Comparison of ENCODE assay signal across 6 cellular contexts in genomic region chr10:100885611-100886010, GRCh38. TPM values are rescaled to one million over a fixed set of nuclear protein-coding genes. Genes with fewer than 3 reads are reported as not detected.
DNase-seq lines count a peak whose midpoint lies in the region; TF ChIP-seq lines count a peak whose summit lies in the region.
"Not testable (repeated sequence)": the region's sequence is repeated elsewhere in the genome, so short reads cannot be mapped to it uniquely, and the experiment has no call there.

No MANE protein-coding gene starts in this region.

- TF ChIP-seq EP300 in suprapubic skin (IDR thresholded peaks at IDR 0.05) = not testable (repeated sequence)

- peak overlapping the region in 4 of 11 experiments; percentile 73 to 83 (median 76); a peak in 7 of 22 replicates for H3K27ac ChIP-seq in BLaER1 treated with 17β-estradiol and CSF1 and Interleukin-3, amounts not matched to agents 10 nM and 100 nM
- H3K27ac ChIP-seq in suprapubic skin = not testable (repeated sequence)

- H3K9ac ChIP-seq in BLaER1 treated with 17β-estradiol and CSF1 and Interleukin-3, amounts not matched to agents 10 nM and 100 nM = not testable (repeated sequence)

- H3K4me3 Mint-ChIP-seq in nephron progenitor cell = not testable (repeated sequence)

- DNase-seq in activated effector memory CD4-positive, alpha-beta T cell treated with anti-CD3 and anti-CD28 coated beads, Interleukin-2, amount 50 U/mL, for 16 hours = peak; percentile 27
- DNase-seq in cardiac septum (ENCODE audit: low spot score) (peak; percentile 53), mesenteric fat pad (ENCODE audit: low spot score) (peak; percentile 53), suprapubic skin (ENCODE audit: low spot score in 2 of 2) (peak; percentile 22 to 41)
- DNase-seq in nephron progenitor cell = not testable (repeated sequence)

- H3K9me3 Mint-ChIP-seq in nephron progenitor cell = not testable (repeated sequence)

- WGBS in suprapubic skin = 96% methylated on average over 13 of the region's 13 CpGs

- not testable (repeated sequence) for TF ChIP-seq POLR2A in suprapubic skin (IDR thresholded peaks at IDR 0.05)

- peaks cover 11% of the 10 kb centered on the region for H3K27me3 Mint-ChIP-seq in nephron progenitor cell (ENCODE audit: low read depth, poor library complexity)

- H3K36me3 ChIP-seq in BLaER1 treated with 17β-estradiol and CSF1 and Interleukin-3, amounts not matched to agents 10 nM and 100 nM; suprapubic skin: not testable (repeated sequence)

- H3K36me3 Mint-ChIP-seq in nephron progenitor cell (ENCODE audit: low read depth) = not testable (repeated sequence)

- peak overlapping the region in 8 of 11 experiments; percentile 64 to 77 (median 68); a peak in 12 of 22 replicates for H3K4me2 ChIP-seq in BLaER1 treated with 17β-estradiol and CSF1 and Interleukin-3, amounts not matched to agents 10 nM and 100 nM

- not testable (repeated sequence) for H3K9me3 ChIP-seq in BLaER1 treated with 17β-estradiol and CSF1 and Interleukin-3, amounts not matched to agents 10 nM and 100 nM (replicated peaks in 1 of 11); suprapubic skin

- intact Hi-C loops in cardiac septum (cut with DNase I) = not testable (repeated sequence)

- not testable (repeated sequence) for H3K27me3 ChIP-seq in BLaER1 treated with 17β-estradiol and CSF1 and Interleukin-3, amounts not matched to agents 10 nM and 100 nM
- H3K27me3 ChIP-seq in suprapubic skin = peaks cover 24% of the 10 kb centered on the region

- H3K4me1 ChIP-seq in BLaER1 treated with 17β-estradiol and CSF1 and Interleukin-3, amounts not matched to agents 10 nM and 100 nM = peaks cover 16 to 37% (median 26%) of the 10 kb centered on the region in 10 experiments
- H3K4me1 ChIP-seq in suprapubic skin = not testable (repeated sequence)

- not testable (repeated sequence) for H3K4me3 ChIP-seq in BLaER1 treated with 17β-estradiol and CSF1 and Interleukin-3, amounts not matched to agents 10 nM and 100 nM; suprapubic skin

- peak overlapping the region; percentile 97 for H3K27ac Mint-ChIP-seq in nephron progenitor cell

- H4K20me1 ChIP-seq in BLaER1 treated with 17β-estradiol and CSF1 and Interleukin-3, amounts not matched to agents 10 nM and 100 nM = not testable (repeated sequence)

- H3K4me1 Mint-ChIP-seq in nephron progenitor cell = peaks cover 92% of the 10 kb centered on the region

- TF ChIP-seq CTCF in nephron progenitor cell (IDR thresholded peaks at IDR 0.05); suprapubic skin (IDR thresholded peaks at IDR 0.05): not testable (repeated sequence)

RNA-seq across cellular contexts. Expression of gene SLF2, which starts 27.2 kb away (rescaled TPM):
- total RNA-seq in cardiac septum (22.8 TPM), mesenteric fat pad (18.4 TPM), suprapubic skin (10 to 100 TPM; 11.6 to 41.4 (median 15.6) TPM)
